28 cellular contexts compared by ENCODE assay signal in the genomic region with DNA sequence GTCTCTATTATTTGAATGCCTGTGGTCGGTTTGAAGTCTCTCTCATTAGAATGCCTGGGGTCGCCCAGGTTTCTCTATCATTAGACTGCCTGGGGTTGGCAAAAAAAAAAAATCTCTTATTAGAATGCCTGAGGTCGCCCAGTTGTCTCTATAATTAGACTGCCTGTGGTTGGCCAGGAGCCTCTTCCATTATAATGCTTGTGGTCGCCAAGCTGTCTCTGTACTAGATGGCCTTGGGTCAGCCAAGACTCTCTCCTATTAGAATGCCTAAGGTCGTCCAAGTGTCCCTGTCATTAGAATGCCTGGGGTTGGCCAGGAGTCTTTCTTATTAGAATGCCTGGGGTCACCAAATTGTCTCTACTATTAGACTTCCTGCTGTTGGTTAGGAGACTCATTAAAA.
"Had no signal": no experiment of that assay in that cellular context is flagged by ENCODE, and none has a peak within 500 bp of the region (broad histone marks: within the 10 kb centered on the region; RNA-seq: fewer than 3 reads in every experiment).

No MANE protein-coding gene starts in this region.

- DNase-seq: activated CD4-positive, alpha-beta memory T cell treated with anti-CD3 and anti-CD28 coated beads for 36 hours; activated CD4-positive, alpha-beta T cell treated with anti-CD3 and anti-CD28 coated beads for 36 hours; activated CD4-positive, alpha-beta T cell treated with anti-CD3 and anti-CD28 coated beads, Interleukin-2, amount 10 ng/mL, durations not matched to agents 24 days and 14 days; activated CD4-positive, CD25-positive, alpha-beta regulatory T cell; activated CD4-positive, CD25-positive, alpha-beta regulatory T cell treated with anti-CD3 and anti-CD28 coated beads, Interleukin-2, amount 50 U/mL, for 72 hours; activated CD8-positive, alpha-beta memory T cell treated with anti-CD3 and anti-CD28 coated beads, Interleukin-2, amount 10 ng/mL, durations not matched to agents 7 days and 5 days; activated CD8-positive, alpha-beta memory T cell treated with anti-CD3 and anti-CD28 coated beads, Interleukin-2, amount 50 U/mL, for 4 hours; activated CD8-positive, alpha-beta T cell treated with anti-CD3 and anti-CD28 coated beads, Interleukin-2, amount 10 ng/mL, durations not matched to agents 7 days and 5 days; activated naive CD4-positive, alpha-beta T cell treated with anti-CD3 and anti-CD28 coated beads for 36 hours; activated naive CD8-positive, alpha-beta T cell treated with anti-CD3 and anti-CD28 coated beads, Interleukin-2, amount 10 ng/mL, durations not matched to agents 7 days and 5 days; activated T-cell treated with anti-CD3 and anti-CD28 coated beads, Interleukin-2, amount 50 U/mL, for 1 hour; activated T-cell treated with anti-CD3 and anti-CD28 coated beads, Interleukin-2, amount 50 U/mL, for 48 hours; cortex of kidney; dermis blood vessel endothelial cell; effector CD4-positive, alpha-beta T cell; effector memory CD8-positive, alpha-beta T cell; erythroblast; foreskin keratinocyte; gastrocnemius medialis; glutamatergic neuron; SW 1271; T-helper 1 cell; T-helper 17 cell; T1000 had no signal

- H3K27ac ChIP-seq: ascending aorta, breast epithelium, cardiac muscle cell, esophagus muscularis mucosa, foreskin keratinocyte, gastrocnemius medialis had no signal

- H3K36me3 ChIP-seq: ascending aorta, breast epithelium, cardiac muscle cell, esophagus muscularis mucosa, gastrocnemius medialis had no signal

- H3K9me3 ChIP-seq: ascending aorta, gastrocnemius medialis had no signal

- H3K4me3 ChIP-seq: ascending aorta, breast epithelium, cardiac muscle cell, esophagus muscularis mucosa, gastrocnemius medialis had no signal

- ATAC-seq: activated CD4-positive, alpha-beta T cell treated with anti-CD3 and anti-CD28 coated beads for 36 hours; activated CD8-positive, alpha-beta memory T cell treated with anti-CD3 and anti-CD28 coated beads, Interleukin-2, amount 10 ng/mL, durations not matched to agents 7 days and 5 days; activated CD8-positive, alpha-beta T cell treated with anti-CD3 and anti-CD28 coated beads, Interleukin-2, amount 10 ng/mL, durations not matched to agents 7 days and 5 days; effector memory CD8-positive, alpha-beta T cell; foreskin keratinocyte; gastrocnemius medialis; T-helper 17 cell had no signal

- H3K27me3 ChIP-seq: ascending aorta, breast epithelium, cardiac muscle cell, esophagus muscularis mucosa, foreskin keratinocyte, gastrocnemius medialis had no signal

- H3K4me1 ChIP-seq: ascending aorta, breast epithelium, esophagus muscularis mucosa, foreskin keratinocyte, gastrocnemius medialis had no signal
